ENCODE assay signal across 18 cellular contexts in genomic region chr7:63012633-63013183, GRCh38.
"Had no signal": no experiment of that assay in that cellular context is flagged by ENCODE, and none has a peak within 500 bp of the region (broad histone marks: within the 10 kb centered on the region; RNA-seq: fewer than 3 reads in every experiment).

No MANE protein-coding gene starts in this region.

- H3K27me3 ChIP-seq: breast epithelium, esophagus muscularis mucosa, neutrophil, pancreas, uterus had no signal

- DNase-seq: activated CD4-positive, alpha-beta T cell treated with anti-CD3 and anti-CD28 coated beads, Interleukin-2, amount 10 ng/mL, durations not matched to agents 24 days and 14 days; activated CD8-positive, alpha-beta memory T cell treated with anti-CD3 and anti-CD28 coated beads, Interleukin-2, amount 50 U/mL, for 48 hours; activated CD8-positive, alpha-beta T cell treated with anti-CD3 and anti-CD28 coated beads, Interleukin-2, amount 10 ng/mL, durations not matched to agents 7 days and 5 days; activated effector memory CD4-positive, alpha-beta T cell treated with Interleukin-2 at 50 U/mL for 16 hours; activated naive CD4-positive, alpha-beta T cell treated with anti-CD3 and anti-CD28 coated beads, Interleukin-2, amount 10 ng/mL, durations not matched to agents 7 days and 5 days; activated T-cell treated with anti-CD3 and anti-CD28 coated beads, Interleukin-2, amount 50 U/mL, for 48 hours; cerebellar nuclear complex; effector CD4-positive, alpha-beta T cell; mesenchymal stem cell; naive thymus-derived CD8-positive, alpha-beta T cell; pancreas; stimulated activated CD4-positive, alpha-beta T cell treated with anti-CD3 and anti-CD28 coated beads, Interleukin-4, amount 100 ng/mL, for 1 hour; T1000; uterus had no signal

- H3K4me1 ChIP-seq: breast epithelium, esophagus muscularis mucosa, pancreas, uterus had no signal

- H3K4me2 ChIP-seq: smooth muscle cell had no signal

- H3K36me3 ChIP-seq: breast epithelium, esophagus muscularis mucosa, neutrophil, pancreas, uterus had no signal

- H3K27ac ChIP-seq: breast epithelium, esophagus muscularis mucosa, neutrophil, pancreas, uterus had no signal

- H3K4me3 ChIP-seq: breast epithelium, esophagus muscularis mucosa, pancreas, smooth muscle cell, uterus had no signal
